Comparison of ENCODE assay signal across 9 cellular contexts in the genomic region with DNA sequence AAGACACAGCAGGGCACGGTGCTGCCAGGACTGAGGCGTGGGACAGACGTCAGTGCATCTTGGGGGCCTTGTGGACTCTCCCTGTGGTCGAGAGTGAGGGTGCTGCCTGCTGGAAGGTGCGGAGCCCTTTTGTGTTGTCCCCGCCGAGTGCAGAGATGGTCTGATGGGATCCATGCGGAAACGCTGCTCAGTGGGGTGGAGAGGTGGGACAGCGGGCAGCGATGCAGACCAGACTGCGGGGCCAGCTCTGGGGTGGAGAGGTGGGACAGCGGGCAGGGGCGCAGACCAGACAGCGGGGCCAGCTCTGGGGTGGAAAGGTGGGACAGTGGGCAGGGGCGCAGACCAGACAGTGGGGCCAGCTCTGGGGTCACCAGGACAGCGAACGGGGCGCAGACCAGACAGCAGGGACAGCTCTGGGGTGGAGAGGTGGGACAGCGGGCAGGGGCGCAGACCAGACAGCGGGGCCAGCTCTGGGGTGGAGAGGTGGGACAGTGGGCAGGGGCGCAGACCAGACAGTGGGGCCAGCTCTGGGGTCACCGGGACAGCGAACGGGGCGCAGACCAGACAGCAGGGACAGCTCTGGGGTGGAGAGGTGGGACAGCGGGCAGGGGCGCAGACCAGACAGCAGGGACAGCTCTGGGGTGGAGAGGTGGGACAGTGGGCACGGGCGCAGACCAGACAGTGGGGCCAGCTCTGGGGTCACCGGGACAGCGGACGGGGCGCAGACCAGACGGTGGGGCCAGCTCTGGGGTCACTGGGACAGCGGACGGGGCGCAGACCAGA. TPM values are rescaled to one million over a fixed set of nuclear protein-coding genes. Genes with fewer than 3 reads are reported as not detected.
"Had no signal": no experiment of that assay in that cellular context is flagged by ENCODE, and none has a peak within 500 bp of the region (broad histone marks: within the 10 kb centered on the region; RNA-seq: fewer than 3 reads in every experiment).

No MANE protein-coding gene starts in this region.

RNA-seq across cellular contexts. Expression of a gene that starts 45.5 kb away (rescaled TPM):
- total RNA-seq: activated CD8-positive, alpha-beta T cell treated with anti-CD3 and anti-CD28 coated beads, Interleukin-2, amount 10 ng/mL, durations not matched to agents 7 days and 5 days; aorta; astrocyte; body of pancreas; breast epithelium; T-cell; T-helper 1 cell treated with Interleukin-12 subunit alpha and Interleukin-12 subunit beta and Interleukin-4 antibody, amounts not matched to agents 30 ng/mL and 1 ng/mL, for 36 hours; T-helper 17 cell; T-helper 2 cell treated with Interferon-gamma antibody and Interleukin-4, amounts not matched to agents 100 ng/mL and 5 ng/mL, for 36 hours had no signal
